8 cellular contexts compared by ENCODE assay signal in genomic region chr3:150408232-150409124, GRCh38. TPM values are rescaled to one million over a fixed set of nuclear protein-coding genes. Genes with fewer than 3 reads are reported as not detected.
A peak's percentile ranks its signal among the peaks of the same experiment; 100 is the strongest.
DNase-seq lines count a peak whose midpoint lies in the region; TF ChIP-seq lines count a peak whose summit lies in the region.

TSS of gene TSC22D2 (plus strand) at chr3:150408298. CDS start at chr3:150409351, 1,053 bp downstream.

- DNase-seq in GDM1 (lab: John Stamatoyannopoulos, UW) (peak; percentile 93), H4 (ENCODE audit: low spot score) (peak; percentile 93), SIG-M5 treated with dmso at 0.1 percent for 504 hours (lab: John Stamatoyannopoulos, UW; ENCODE audit: unreplicated experiment) (peak; percentile 87), activated gamma-delta T cell treated with Interleukin-2 at 50 U/mL for 16 hours (peak; percentile 89), foreskin fibroblast (peak; percentile 95 to 99)

- H3K9me3 ChIP-seq in neuron (ENCODE audit: low read length) (no peaks in the 10 kb centered on the region), subcutaneous abdominal adipose tissue (ENCODE audit: control insufficient read depth in 5 of 5, low read length in 5 of 5) (no peaks in the 10 kb centered on the region)

- peak within 1 kb of the TSS; percentile 68 to 94 for H3K4me3 ChIP-seq in foreskin fibroblast (ENCODE audit: low read depth in 1 of 2, low read length in 2 of 2)
- H3K4me3 ChIP-seq in neuron (ENCODE audit: low read length), result peak within 1 kb of the TSS; percentile 82
- H3K4me3 ChIP-seq in subcutaneous abdominal adipose tissue (ENCODE audit: low read depth in 1 of 5, low read length in 5 of 5), result peak within 1 kb of the TSS; percentile 73 to 99 (median 87)

- H3K9ac ChIP-seq in subcutaneous abdominal adipose tissue (ENCODE audit: low read length in 5 of 5), result peak within 1 kb of the TSS; percentile 90 to 99 (median 98)

- peak within 1 kb of the TSS; percentile 99 for H2AFZ ChIP-seq in neuron (ENCODE audit: low read depth, low read length)

- H3K36me3 ChIP-seq in neuron (ENCODE audit: insufficient read depth, low read length), result peaks cover 9% of the 10 kb centered on the region
- peaks cover 0 to 6% (median 0%) of the 10 kb centered on the region in 5 donors for H3K36me3 ChIP-seq in subcutaneous abdominal adipose tissue (ENCODE audit: control insufficient read depth in 5 of 5, insufficient read depth in 5 of 5, low read length in 5 of 5)

- H3K4me1 ChIP-seq in neuron (ENCODE audit: insufficient read depth, low read length) (peaks cover 19% of the 10 kb centered on the region), subcutaneous abdominal adipose tissue (ENCODE audit: control insufficient read depth in 5 of 5, insufficient read depth in 5 of 5, low read length in 5 of 5) (peaks cover 0 to 48% (median 24%) of the 10 kb centered on the region in 5 donors)

- peak within 1 kb of the TSS; percentile 100 for H3K27ac ChIP-seq in subcutaneous abdominal adipose tissue (ENCODE audit: low read depth, low read length)

- TF ChIP-seq CTCF in LNCAP (IDR thresholded peaks at IDR 0.05) (peak; percentile 9; the same call in 1 of the 2 replicates), foreskin fibroblast (IDR thresholded peaks at IDR 0.05; ENCODE audit: low read depth, low read length) (no peak)

- H3K27me3 ChIP-seq in neuron (ENCODE audit: insufficient read depth, low read length), result no peaks in the 10 kb centered on the region
- H3K27me3 ChIP-seq in subcutaneous abdominal adipose tissue (ENCODE audit: control insufficient read depth in 5 of 5, insufficient read depth in 4 of 5, low read length in 5 of 5), result no peaks in the 10 kb centered on the region

RNA-seq across cellular contexts. Expression of gene TSC22D2, which starts in this region (rescaled TPM):
- 5.8 and 7.2 TPM in 2 replicates for total RNA-seq in H4 (2014; rRNA removed; shearing (Covaris generic))

Comparison
In these comparisons a context has a peak if more than half of its experiments do, and no peak if none do; other contexts are left out.
1. Peak in every context shown above with its lines: DNase-seq, H3K4me3 ChIP-seq and H3K27ac ChIP-seq.